ENCODE assay signal across 15 cellular contexts in the genomic region with DNA sequence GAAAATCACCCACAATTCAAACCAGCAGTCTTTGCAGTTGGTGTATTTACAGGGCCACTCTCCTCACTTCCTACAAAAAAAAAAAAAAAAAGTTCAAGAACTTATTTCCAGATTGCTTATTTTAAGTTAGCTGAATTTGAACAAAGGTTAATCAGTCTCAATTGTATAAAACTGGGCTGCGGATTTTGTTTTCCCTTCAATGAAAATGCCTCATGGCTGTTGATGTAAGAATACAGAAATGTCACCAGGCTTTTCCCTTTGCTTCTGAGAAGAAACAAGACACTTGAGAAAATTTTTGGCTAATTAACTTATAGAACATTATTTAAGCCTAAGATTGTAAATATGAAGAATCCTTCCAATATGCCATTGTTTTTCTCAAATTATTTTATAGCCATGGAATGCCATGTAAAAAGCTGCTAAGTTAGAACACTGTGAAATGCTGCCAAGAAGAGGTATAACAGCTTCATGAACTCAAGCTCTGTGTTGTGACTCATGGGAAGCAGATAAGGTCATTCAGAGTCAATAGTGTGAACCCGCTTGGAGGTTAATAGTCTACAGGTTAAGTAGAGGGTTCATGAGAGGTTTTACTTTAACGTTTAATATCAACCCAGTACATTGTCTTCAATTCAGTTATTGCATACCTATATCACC.
DNase-seq lines count a peak whose midpoint lies in the region; ATAC-seq and TF ChIP-seq lines count a peak whose summit lies in the region.
"Had no signal": no experiment of that assay in that cellular context is flagged by ENCODE, and none has a peak within 500 bp of the region (broad histone marks: within the 10 kb centered on the region; RNA-seq: fewer than 3 reads in every experiment).

No MANE protein-coding gene starts in this region.

- H3K27ac Mint-ChIP-seq in activated naive CD8-positive, alpha-beta T cell treated with anti-CD3 and anti-CD28 coated beads, Interleukin-2, amount 50 U/mL, for 24 hours, result no peak overlapping the region
- H3K27ac Mint-ChIP-seq: progenitor cell of endocrine pancreas; T-helper 2 cell treated with Interferon-gamma antibody and Interleukin-4, amounts not matched to agents 5 μg/mL and 100 μg/mL, for 36 hours had no signal

- 75% methylated on average over 3 of the region's 3 CpGs for WGBS in right cardiac atrium

- TF ChIP-seq CTCF in epithelial cell of proximal tubule (conservative IDR thresholded peaks at IDR 0.05; ENCODE audit: low read depth, low read length), result no peak

- H3K4me1 Mint-ChIP-seq in activated naive CD8-positive, alpha-beta T cell treated with anti-CD3 and anti-CD28 coated beads, Interleukin-2, amount 50 U/mL, for 24 hours, result no peaks in the 10 kb centered on the region

- H3K4me3 Mint-ChIP-seq in activated naive CD8-positive, alpha-beta T cell treated with anti-CD3 and anti-CD28 coated beads, Interleukin-2, amount 50 U/mL, for 24 hours, result no peak overlapping the region
- H3K4me3 Mint-ChIP-seq: T-helper 2 cell treated with Interferon-gamma antibody and Interleukin-4, amounts not matched to agents 5 μg/mL and 100 μg/mL, for 36 hours had no signal

- H3K9me3 Mint-ChIP-seq in activated naive CD8-positive, alpha-beta T cell treated with anti-CD3 and anti-CD28 coated beads, Interleukin-2, amount 50 U/mL, for 24 hours, result no peaks in the 10 kb centered on the region
- H3K9me3 Mint-ChIP-seq: T-helper 2 cell treated with Interferon-gamma antibody and Interleukin-4, amounts not matched to agents 5 μg/mL and 100 μg/mL, for 36 hours had no signal

- no peak overlapping the region for H3K4me3 ChIP-seq in epithelial cell of proximal tubule (ENCODE audit: low read depth, low read length)
- H3K4me3 ChIP-seq in right cardiac atrium (ENCODE audit: low read length), result no peak overlapping the region
- H3K4me3 ChIP-seq: heart left ventricle had no signal

- no peaks in the 10 kb centered on the region for H3K4me1 ChIP-seq in right cardiac atrium (ENCODE audit: control insufficient read depth, insufficient read depth, low read length)
- H3K4me1 ChIP-seq: heart left ventricle had no signal

- H3K27ac ChIP-seq in right cardiac atrium (ENCODE audit: low read length), result no peak overlapping the region
- H3K27ac ChIP-seq: heart left ventricle had no signal

- intact Hi-C loops in right cardiac atrium (cut with DNase I), result no loop called here

- no peaks in the 10 kb centered on the region for H3K9me3 ChIP-seq in right cardiac atrium (ENCODE audit: control insufficient read depth, low read length)

- peak; percentile 77 for DNase-seq in Caki2 (ENCODE audit: low read depth)
- DNase-seq in RPMI7951 (ENCODE audit: low read depth), result peak; percentile 22
- DNase-seq in epithelial cell of proximal tubule (ENCODE audit: low read depth), result peak; percentile 82
- DNase-seq in medulla oblongata (ENCODE audit: extremely low spot score), result peak; percentile 45
- no peak for DNase-seq in activated naive CD8-positive, alpha-beta T cell treated with anti-CD3 and anti-CD28 coated beads, Interleukin-2, amount 50 U/mL, for 24 hours
- no peak for DNase-seq in right cardiac atrium
- no peak for DNase-seq in HEK293T (ENCODE audit: extremely low spot score)
- DNase-seq: activated CD4-positive, CD25-positive, alpha-beta regulatory T cell treated with anti-CD3 and anti-CD28 coated beads, Interleukin-2, amount 50 U/mL, for 72 hours; activated naive CD4-positive, alpha-beta T cell treated with Interleukin-2 at 50 U/mL for 16 hours; heart left ventricle; NCI-H1092 treated with DMSO at 0.1 percent for 48 hours; NCI-H2107 had no signal

- H3K27me3 ChIP-seq in right cardiac atrium (ENCODE audit: control insufficient read depth, insufficient read depth), result no peaks in the 10 kb centered on the region
- H3K27me3 ChIP-seq: heart left ventricle had no signal

- no peaks in the 10 kb centered on the region for H3K36me3 Mint-ChIP-seq in activated naive CD8-positive, alpha-beta T cell treated with anti-CD3 and anti-CD28 coated beads, Interleukin-2, amount 50 U/mL, for 24 hours (ENCODE audit: low read depth)

- H3K27me3 Mint-ChIP-seq in activated naive CD8-positive, alpha-beta T cell treated with anti-CD3 and anti-CD28 coated beads, Interleukin-2, amount 50 U/mL, for 24 hours, result peaks cover 13% of the 10 kb centered on the region
- H3K27me3 Mint-ChIP-seq: progenitor cell of endocrine pancreas had no signal

- POLR2A ChIA-PET in HEK293T (lab: Yijun Ruan, JAX), result no interaction called here

- CTCF ChIA-PET in HEK293T (lab: Yijun Ruan, JAX), result no interaction called here

- no peak for ATAC-seq in activated naive CD8-positive, alpha-beta T cell treated with anti-CD3 and anti-CD28 coated beads, Interleukin-2, amount 50 U/mL, for 24 hours
- ATAC-seq in right cardiac atrium (no peak), esophagus mucosa (no peak)
- ATAC-seq: heart left ventricle had no signal

- in situ Hi-C loops in Caki2 (cut with HindIII; ENCODE audit: low pct_unique_long_range_greater_than_20kb, low sequenced_read_pairs), result no loop called here

TF ChIP-seq in HEK293T, 16 proteins besides CTCF, POLR2A, EP300 and RAD21:
- no peak for TF ChIP-seq SP1 (IDR thresholded peaks at IDR 0.05)
- no peak for TF ChIP-seq CTBP1 (IDR thresholded peaks at IDR 0.05; ENCODE audit: borderline replicate concordance)
- TF ChIP-seq SUZ12 (IDR thresholded peaks at IDR 0.05), result no peak
- TF ChIP-seq HDGF (IDR thresholded peaks at IDR 0.05; ENCODE audit: borderline replicate concordance), result no peak
- TF ChIP-seq FOXK2 (IDR thresholded peaks at IDR 0.05), result no peak
- no peak for TF ChIP-seq ELF4 (IDR thresholded peaks at IDR 0.05)
- no peak for TF ChIP-seq TARDBP (IDR thresholded peaks at IDR 0.05)
- no peak for TF ChIP-seq PKNOX1 (IDR thresholded peaks at IDR 0.05)
- TF ChIP-seq NFRKB (IDR thresholded peaks at IDR 0.05), result no peak
- TF ChIP-seq ARNT (IDR thresholded peaks at IDR 0.05), result no peak
- TF ChIP-seq L3MBTL2 (conservative IDR thresholded peaks at IDR 0.05), result no peak
- TF ChIP-seq LEF1 (IDR thresholded peaks at IDR 0.05; ENCODE audit: borderline replicate concordance), result no peak
- TF ChIP-seq BHLHE40 (IDR thresholded peaks at IDR 0.05; ENCODE audit: borderline replicate concordance), result no peak
- TF ChIP-seq ZNF384 (IDR thresholded peaks at IDR 0.05), result no peak
- no peak for TF ChIP-seq FOXA1 (IDR thresholded peaks at IDR 0.05)
- no peak for TF ChIP-seq FOXM1 (IDR thresholded peaks at IDR 0.05; ENCODE audit: borderline replicate concordance)

Comparison
In these comparisons a context has a peak if more than half of its experiments do, and no peak if none do; other contexts are left out.
1. DNase-seq: peak in Caki2 (single experiment), RPMI7951 (single experiment), epithelial cell of proximal tubule (single experiment) and medulla oblongata (single experiment); none in activated naive CD8-positive, alpha-beta T cell treated with anti-CD3 and anti-CD28 coated beads, Interleukin-2, amount 50 U/mL, for 24 hours (single experiment), right cardiac atrium (0 of 3) and HEK293T (single experiment).